Comparison of ENCODE assay signal across 1 cellular context in the genomic region with DNA sequence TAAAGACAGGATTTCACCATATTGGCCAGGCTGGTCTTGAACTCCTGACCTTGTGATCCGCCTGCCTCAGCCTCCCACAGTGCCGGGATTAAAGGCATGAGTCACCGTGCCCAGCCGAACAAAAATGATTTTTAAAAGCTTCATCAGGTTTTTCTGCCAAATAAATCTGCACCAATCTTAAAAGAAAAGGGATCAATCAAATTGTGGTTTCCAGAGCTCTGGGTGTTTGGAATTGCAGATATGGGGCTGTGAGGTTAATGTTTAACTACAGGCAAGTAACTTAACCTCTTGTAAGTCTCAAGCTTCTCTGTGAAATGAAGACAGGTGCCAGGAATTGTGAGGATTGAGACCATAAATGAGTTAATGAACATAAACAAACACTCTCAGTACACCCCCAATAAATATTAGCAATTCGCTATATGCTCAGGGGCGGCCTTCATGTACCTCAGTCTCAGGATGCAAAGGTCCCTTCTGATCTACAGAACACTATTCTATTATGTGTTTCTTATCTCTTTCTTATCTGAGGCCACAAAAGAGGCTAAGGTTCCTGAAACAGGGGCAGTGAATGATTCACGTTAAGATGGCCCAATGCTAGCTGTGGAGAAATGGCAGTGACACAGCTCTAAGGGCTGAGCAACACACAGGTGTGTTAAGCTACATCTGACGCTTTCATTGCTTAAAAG.
TF ChIP-seq lines count a peak whose summit lies in the region.

No MANE protein-coding gene starts in this region.

TF ChIP-seq in HCT116, 20 proteins besides CTCF, POLR2A, EP300 and RAD21 (continued from another document):
- TF ChIP-seq, protein P1, sequence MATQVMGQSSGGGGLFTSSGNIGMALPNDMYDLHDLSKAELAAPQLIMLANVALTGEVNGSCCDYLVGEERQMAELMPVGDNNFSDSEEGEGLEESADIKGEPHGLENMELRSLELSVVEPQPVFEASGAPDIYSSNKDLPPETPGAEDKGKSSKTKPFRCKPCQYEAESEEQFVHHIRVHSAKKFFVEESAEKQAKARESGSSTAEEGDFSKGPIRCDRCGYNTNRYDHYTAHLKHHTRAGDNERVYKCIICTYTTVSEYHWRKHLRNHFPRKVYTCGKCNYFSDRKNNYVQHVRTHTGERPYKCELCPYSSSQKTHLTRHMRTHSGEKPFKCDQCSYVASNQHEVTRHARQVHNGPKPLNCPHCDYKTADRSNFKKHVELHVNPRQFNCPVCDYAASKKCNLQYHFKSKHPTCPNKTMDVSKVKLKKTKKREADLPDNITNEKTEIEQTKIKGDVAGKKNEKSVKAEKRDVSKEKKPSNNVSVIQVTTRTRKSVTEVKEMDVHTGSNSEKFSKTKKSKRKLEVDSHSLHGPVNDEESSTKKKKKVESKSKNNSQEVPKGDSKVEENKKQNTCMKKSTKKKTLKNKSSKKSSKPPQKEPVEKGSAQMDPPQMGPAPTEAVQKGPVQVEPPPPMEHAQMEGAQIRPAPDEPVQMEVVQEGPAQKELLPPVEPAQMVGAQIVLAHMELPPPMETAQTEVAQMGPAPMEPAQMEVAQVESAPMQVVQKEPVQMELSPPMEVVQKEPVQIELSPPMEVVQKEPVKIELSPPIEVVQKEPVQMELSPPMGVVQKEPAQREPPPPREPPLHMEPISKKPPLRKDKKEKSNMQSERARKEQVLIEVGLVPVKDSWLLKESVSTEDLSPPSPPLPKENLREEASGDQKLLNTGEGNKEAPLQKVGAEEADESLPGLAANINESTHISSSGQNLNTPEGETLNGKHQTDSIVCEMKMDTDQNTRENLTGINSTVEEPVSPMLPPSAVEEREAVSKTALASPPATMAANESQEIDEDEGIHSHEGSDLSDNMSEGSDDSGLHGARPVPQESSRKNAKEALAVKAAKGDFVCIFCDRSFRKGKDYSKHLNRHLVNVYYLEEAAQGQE (IDR thresholded peaks at IDR 0.05; ENCODE audit: low read depth): no peak
- TF ChIP-seq CBX3 (IDR thresholded peaks at IDR 0.05; ENCODE audit: low read depth) (0 out of 2 replicates have a peak, but pooled peaks have one; percentile 2), ELF1 (IDR thresholded peaks at IDR 0.05; ENCODE audit: borderline replicate concordance, low read depth) (no peak), SIN3A (IDR thresholded peaks at IDR 0.05; ENCODE audit: low read depth) (no peak), EZH2 (IDR thresholded peaks at IDR 0.05) (no peak), ZNF274 (IDR thresholded peaks at IDR 0.05; ENCODE audit: low read depth, low read length) (no peak), JUND (IDR thresholded peaks at IDR 0.05) (peak; percentile 49), EZH2phosphoT487 (IDR thresholded peaks at IDR 0.05; ENCODE audit: borderline replicate concordance) (no peak), YY1 (IDR thresholded peaks at IDR 0.05; ENCODE audit: extremely low read depth, insufficient replicate concordance, low read depth, low read length) (no peak), TCF7L2 (IDR thresholded peaks at IDR 0.05; ENCODE audit: borderline replicate concordance, extremely low read depth, insufficient read depth, insufficient read length) (no peak), SRF (IDR thresholded peaks at IDR 0.05; ENCODE audit: low read depth) (peak; percentile 17; the same call in 1 of the 2 replicates), CEBPB (IDR thresholded peaks at IDR 0.05; ENCODE audit: low read depth) (peak; percentile 35; the same call in 1 of the 2 replicates), ZFX (IDR thresholded peaks at IDR 0.05) (no peak), POLR2AphosphoS5 (IDR thresholded peaks at IDR 0.05; ENCODE audit: low read depth, low read length) (no peak), FOSL1 (IDR thresholded peaks at IDR 0.05; ENCODE audit: low read depth) (peak; percentile 51; the same call in 1 of the 2 replicates)
- TF ChIP-seq, protein P2, sequence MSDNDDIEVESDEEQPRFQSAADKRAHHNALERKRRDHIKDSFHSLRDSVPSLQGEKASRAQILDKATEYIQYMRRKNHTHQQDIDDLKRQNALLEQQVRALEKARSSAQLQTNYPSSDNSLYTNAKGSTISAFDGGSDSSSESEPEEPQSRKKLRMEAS (IDR thresholded peaks at IDR 0.05): no peak
- TF ChIP-seq, protein P3, sequence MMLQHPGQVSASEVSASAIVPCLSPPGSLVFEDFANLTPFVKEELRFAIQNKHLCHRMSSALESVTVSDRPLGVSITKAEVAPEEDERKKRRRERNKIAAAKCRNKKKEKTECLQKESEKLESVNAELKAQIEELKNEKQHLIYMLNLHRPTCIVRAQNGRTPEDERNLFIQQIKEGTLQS (IDR thresholded peaks at IDR 0.05): no peak
